ENCODE assay signal across 8 cellular contexts in the genomic region with DNA sequence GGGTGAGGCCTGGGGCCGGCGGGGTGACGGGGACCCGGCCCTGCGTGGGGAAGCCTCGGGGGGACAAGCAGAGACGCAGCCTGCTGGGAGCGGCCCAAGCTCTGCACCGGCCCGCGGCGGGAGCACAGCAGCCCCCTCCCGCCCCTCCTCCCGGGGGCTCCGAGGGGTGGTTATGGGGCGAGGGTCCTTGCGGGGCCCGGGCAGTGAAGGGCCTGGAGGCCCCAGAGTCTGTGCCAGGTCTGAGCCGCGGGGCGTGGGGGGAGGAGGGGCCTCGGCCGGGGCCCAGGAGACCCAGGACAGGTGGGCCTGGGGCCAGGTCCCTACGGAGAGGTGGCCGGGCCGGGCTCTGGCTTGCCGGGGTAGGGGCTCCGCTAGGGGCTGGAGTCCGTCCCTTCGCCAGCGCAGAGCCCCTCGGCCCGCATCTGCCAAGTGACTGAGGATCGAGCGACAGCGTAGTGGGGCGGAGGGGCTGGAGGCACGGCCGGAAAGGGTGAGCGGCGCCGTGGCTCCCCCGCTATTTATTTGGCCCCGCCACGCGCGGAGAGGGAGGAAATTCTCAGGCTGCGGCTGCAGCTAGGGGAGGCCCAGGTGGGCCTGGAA. TPM values are rescaled to one million over a fixed set of nuclear protein-coding genes. Genes with fewer than 3 reads are reported as not detected.
A peak's percentile ranks its signal among the peaks of the same experiment; 100 is the strongest.
DNase-seq lines count a peak whose midpoint lies in the region; ATAC-seq and TF ChIP-seq lines count a peak whose summit lies in the region.

No MANE protein-coding gene starts in this region.

- H3K27ac ChIP-seq in SU-DHL-6 (ENCODE audit: low read depth, low read length) (no peak overlapping the region), sigmoid colon (peak overlapping the region in 3 of 4 donors; percentile 33 to 48 (median 46))

- 2 to 3% methylated on average over 48 of the region's 48 CpGs for WGBS in sigmoid colon, 2 donors

- H3K9me2 ChIP-seq in SU-DHL-6 (replicated peaks; ENCODE audit: insufficient read depth, low read length): no peaks in the 10 kb centered on the region

- H3K79me2 ChIP-seq in SU-DHL-6 (ENCODE audit: insufficient read depth, low read length): no peaks in the 10 kb centered on the region

- peaks cover 0 to 38% (median 32%) of the 10 kb centered on the region in 4 donors for H3K4me1 ChIP-seq in sigmoid colon

- DNase-seq in fibroblast of villous mesenchyme (ENCODE audit: low read depth): no peak
- DNase-seq in sigmoid colon: no peak
- DNase-seq in left lobe of liver (ENCODE audit: low spot score): no peak
- DNase-seq in DMS153 treated with DMSO at 0.1 percent for 48 hours (lab: John Stamatoyannopoulos, UW; ENCODE audit: unreplicated experiment): no peak
- DNase-seq in activated CD4-positive, alpha-beta T cell treated with anti-CD3 and anti-CD28 coated beads, Interleukin-2, amount 50 U/mL, for 1 hour: no peak

- TF ChIP-seq EP300 in sigmoid colon (IDR thresholded peaks at IDR 0.05): no peak

- H3K4me3 ChIP-seq in GM08714 (ENCODE audit: low read length): peak overlapping the region; percentile 40
- no peak overlapping the region for H3K4me3 ChIP-seq in SU-DHL-6 (ENCODE audit: insufficient read depth, low read length, poor library complexity, severe bottlenecking)
- peak overlapping the region; percentile 65 for H3K4me3 ChIP-seq in fibroblast of villous mesenchyme (ENCODE audit: low read depth, low read length)
- peak overlapping the region; percentile 57 to 75 (median 62) for H3K4me3 ChIP-seq in sigmoid colon

- intact Hi-C loops in sigmoid colon (cut with DNase I): loop anchor here (5.0 to 10.0 kb wide), 3 partner anchors 52 to 322 kb away; partner anchors contain the start of gene CRIP2

- no peaks in the 10 kb centered on the region for H3K9me3 ChIP-seq in SU-DHL-6 (ENCODE audit: insufficient read depth, low read length)
- H3K9me3 ChIP-seq in sigmoid colon: no peaks in the 10 kb centered on the region

- H3K9ac ChIP-seq in SU-DHL-6 (ENCODE audit: low read length): no peak overlapping the region

- no peak for ATAC-seq in left lobe of liver
- no peak for ATAC-seq in GM21528 (IDR thresholded peaks at IDR 0.05; ENCODE audit: low FRiP score, unreplicated experiment)

- H3K27me3 ChIP-seq in SU-DHL-6 (ENCODE audit: low read length) (0 out of 2 replicates have a peak, but pooled peaks cover 2% of the 10 kb centered on the region), sigmoid colon (peaks cover 0 to 21% (median 19%) of the 10 kb centered on the region in 3 donors)

- H3K36me3 ChIP-seq in SU-DHL-6 (ENCODE audit: low read length) (no peaks in the 10 kb centered on the region), sigmoid colon (no peaks in the 10 kb centered on the region)

- TF ChIP-seq POLR2A in sigmoid colon (IDR thresholded peaks at IDR 0.05): no peak

- H4K20me1 ChIP-seq in SU-DHL-6 (ENCODE audit: low read depth, low read length): no peaks in the 10 kb centered on the region

- no peak overlapping the region for H2AFZ ChIP-seq in SU-DHL-6 (ENCODE audit: low read depth, low read length, severe bottlenecking)

- 0 out of 2 replicates have a peak, but pooled peaks cover 7% of the 10 kb centered on the region for H3F3A ChIP-seq in SU-DHL-6 (ENCODE audit: insufficient read depth)

- TF ChIP-seq CTCF in SU-DHL-6 (IDR thresholded peaks at IDR 0.05; ENCODE audit: insufficient read depth, low read length, poor library complexity, severe bottlenecking) (no peak), fibroblast of villous mesenchyme (IDR thresholded peaks at IDR 0.05; ENCODE audit: insufficient read depth, low read depth, low read length) (no peak), sigmoid colon (IDR thresholded peaks at IDR 0.05) (no peak)

- peak overlapping the region; percentile 39 for H3K4me2 ChIP-seq in SU-DHL-6 (ENCODE audit: low read depth, low read length, poor library complexity, severe bottlenecking)

RNA-seq across cellular contexts. Expression of gene TMEM121, which starts 0.5 kb away (rescaled TPM):
- 2.9 and 5.2 TPM in 2 replicates for total RNA-seq in fibroblast of villous mesenchyme
- 1 to 10 TPM; 3.0 to 8.0 (median 6.2) TPM for total RNA-seq in sigmoid colon
- 1 to 10 TPM in 1 of 3 donors, not detected in 2; 2.3 TPM for polyA plus RNA-seq in sigmoid colon
- 4.4 TPM for total RNA-seq in left lobe of liver

RNA-seq across cellular contexts. Expression of gene TEDC1, which starts 35.8 kb away (rescaled TPM):
- total RNA-seq in fibroblast of villous mesenchyme (7.3 and 8.4 TPM in 2 replicates), sigmoid colon (1 to 10 TPM in 2 of 4 donors, under 1 TPM in 2; 0.16 to 5.2 (median 1.0) TPM), left lobe of liver (10.6 TPM)
- polyA plus RNA-seq in sigmoid colon: 10 to 100 TPM; 17.8 to 36.0 (median 19.2) TPM

RNA-seq across cellular contexts. Expression of gene CRIP1, which starts 40.2 kb away (rescaled TPM):
- total RNA-seq in fibroblast of villous mesenchyme (1.3 and 2.6 TPM in 2 replicates), sigmoid colon (10 to 100 TPM in 3 of 4 donors, 1 to 10 TPM in 1; 4.9 to 24.3 (median 15.4) TPM), left lobe of liver (3.2 TPM)
- polyA plus RNA-seq in sigmoid colon: 100 to 1,000 TPM; 168 to 403 (median 199) TPM

RNA-seq across cellular contexts. Expression of gene CRIP2, which starts 52.3 kb away (rescaled TPM):
- total RNA-seq in fibroblast of villous mesenchyme: 8.6 and 18.0 TPM in 2 replicates
- 10 to 100 TPM; 49.8 to 79.5 (median 57.1) TPM for total RNA-seq in sigmoid colon
- 10 to 100 TPM; 13.6 to 50.0 (median 34.2) TPM for polyA plus RNA-seq in sigmoid colon
- 23.8 TPM for total RNA-seq in left lobe of liver
